Comparison of ENCODE assay signal across 1 cellular context in the genomic region with DNA sequence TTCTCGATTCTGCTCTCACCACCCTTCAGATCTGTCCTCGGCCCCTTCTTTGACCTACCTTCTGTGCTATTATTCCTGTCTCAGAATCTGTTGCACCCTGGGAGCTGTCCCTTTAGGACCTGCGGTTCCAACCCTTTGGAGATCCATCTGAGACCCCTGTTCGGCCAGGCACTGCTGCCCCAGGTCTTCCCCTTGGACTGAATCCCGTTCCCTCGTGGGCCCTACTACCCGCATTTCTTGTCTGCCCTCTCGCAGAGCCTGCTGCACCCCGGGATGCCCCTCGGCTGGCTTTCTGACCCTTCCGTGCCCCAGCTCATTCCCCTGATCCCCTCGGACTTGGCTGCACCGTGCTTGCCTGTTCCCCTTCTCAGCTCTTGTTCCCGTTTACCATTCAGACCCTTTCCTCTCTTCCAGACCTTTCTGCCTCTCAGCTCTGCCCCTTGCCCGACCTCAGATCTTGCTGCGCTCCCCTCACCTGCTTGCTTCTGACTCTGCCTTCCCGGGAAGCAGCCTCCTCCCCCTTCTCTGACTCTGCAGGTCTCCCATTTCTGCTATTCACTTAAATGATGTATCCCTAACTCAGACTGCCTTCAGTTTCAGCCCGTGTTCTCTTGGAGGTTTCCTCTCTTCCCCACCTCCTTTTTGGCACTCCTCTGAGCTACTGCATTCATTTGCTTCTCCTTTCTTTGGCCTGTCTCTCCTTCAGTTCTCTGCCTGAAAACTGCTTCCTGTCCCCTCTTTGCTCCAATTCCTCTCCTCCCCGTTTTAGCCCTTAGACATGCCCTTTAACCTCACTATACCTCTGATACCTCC.
TF ChIP-seq lines count a peak whose summit lies in the region.

No MANE protein-coding gene starts in this region.

TF ChIP-seq in endothelial cell of umbilical vein, 7 proteins besides CTCF, POLR2A, EP300 and RAD21 (continued from another document):
- TF ChIP-seq MAX (IDR thresholded peaks at IDR 0.05; ENCODE audit: insufficient read depth, insufficient read length): no peak
- no peak for TF ChIP-seq POLR2AphosphoS5 (IDR thresholded peaks at IDR 0.05; ENCODE audit: insufficient read depth, low read depth, low read length)
- TF ChIP-seq FOS (IDR thresholded peaks at IDR 0.05; ENCODE audit: borderline replicate concordance, insufficient read depth, low read length): no peak
- no peak for TF ChIP-seq GATA2 (IDR thresholded peaks at IDR 0.05; ENCODE audit: insufficient read depth, insufficient read length, low read depth, low read length)
- TF ChIP-seq JUN (IDR thresholded peaks at IDR 0.05; ENCODE audit: borderline replicate concordance, insufficient read depth, insufficient read length, low read depth): no peak
- no peak for TF ChIP-seq MYC (IDR thresholded peaks at IDR 0.05; ENCODE audit: low read depth, low read length)
